Comparison of ENCODE assay signal across 1 cellular context in genomic region chr10:74683067-74683466, GRCh38.
A peak's percentile ranks its signal among the peaks of the same experiment; 100 is the strongest.
TF ChIP-seq lines count a peak whose summit lies in the region.

No MANE protein-coding gene starts in this region.

TF ChIP-seq in HepG2, 621 proteins besides CTCF, POLR2A, EP300 and RAD21:
- TF ChIP-seq CEBPB (IDR thresholded peaks at IDR 0.05; ENCODE audit: borderline replicate concordance, low read depth, low read length) (peak; percentile 46; the same call in 1 of the 2 replicates), CEBPG (CRISPR knock-in tag; IDR thresholded peaks at IDR 0.05) (peak; percentile 52), ZSCAN22 (CRISPR knock-in tag; IDR thresholded peaks at IDR 0.05) (no peak)
TF ChIP-seq in HepG2: peak in this region for 2.
